8 cellular contexts compared by ENCODE assay signal in genomic region chr7:76358053-76358477, GRCh38. TPM values are rescaled to one million over a fixed set of nuclear protein-coding genes. Genes with fewer than 3 reads are reported as not detected.
DNase-seq lines count a peak whose midpoint lies in the region; ATAC-seq and TF ChIP-seq lines count a peak whose summit lies in the region.

No MANE protein-coding gene starts in this region.

- H3K9me3 Mint-ChIP-seq in IgD-negative memory B cell, result no peaks in the 10 kb centered on the region

- H3K4me1 ChIP-seq in body of pancreas, result peaks cover 47% of the 10 kb centered on the region

- intact Hi-C loops in body of pancreas (cut with DNase I), result no loop called here

- TF ChIP-seq POLR2A in body of pancreas (IDR thresholded peaks at IDR 0.05), result no peak

- DNase-seq in DMS 273 treated with DMSO at 0.1 percent for 48 hours (lab: John Stamatoyannopoulos, UW), result peak; percentile 52
- DNase-seq in T-helper 17 cell, result peak in 1 of 3 donors; percentile 27
- DNase-seq in body of pancreas, result peak; percentile 39 to 68 (median 58)
- DNase-seq in iPS-NIHi11 (ENCODE audit: low spot score), result peak; percentile 49
- DNase-seq in stimulated activated CD4-positive, alpha-beta T cell treated with anti-CD3 and anti-CD28 coated beads, Interleukin-12 subunit alpha, Interleukin-12 subunit beta, amount 100 ng/mL, for 4 hours, result peak; percentile 59
- DNase-seq in NCI-H510A treated with DMSO at 0.1 percent for 48 hours (lab: John Stamatoyannopoulos, UW), result no peak

- peak overlapping the region; percentile 86 to 89 for H3K4me3 ChIP-seq in body of pancreas

- H3K4me3 Mint-ChIP-seq in IgD-negative memory B cell, result peak overlapping the region; percentile 92 to 99 (median 98)
- peak overlapping the region; percentile 98 for H3K4me3 Mint-ChIP-seq in T-helper 17 cell

- H3K36me3 Mint-ChIP-seq in IgD-negative memory B cell, result peaks cover 3% of the 10 kb centered on the region
- peaks cover 9% of the 10 kb centered on the region for H3K36me3 Mint-ChIP-seq in T-helper 17 cell (ENCODE audit: low read depth)

- H3K9me3 ChIP-seq in T-helper 17 cell (ENCODE audit: control insufficient read depth, low read length, poor library complexity, severe bottlenecking), result no peaks in the 10 kb centered on the region
- no peaks in the 10 kb centered on the region for H3K9me3 ChIP-seq in body of pancreas

- no peaks in the 10 kb centered on the region for H3K27me3 ChIP-seq in body of pancreas

- H3K36me3 ChIP-seq in body of pancreas (replicated peaks in 1 of 2; ENCODE audit: insufficient read depth in 1 of 2, low read depth in 2 of 2), result no peaks in the 10 kb centered on the region

- H3K4me1 Mint-ChIP-seq in IgD-negative memory B cell (peaks cover 30 to 35% (median 32%) of the 10 kb centered on the region in 3 donors), T-helper 17 cell (peaks cover 23% of the 10 kb centered on the region)

- WGBS in body of pancreas, 2 donors, result 0 to 1% methylated on average over 15 to 24 of the region's 24 CpGs

- no peaks in the 10 kb centered on the region for H3K27me3 Mint-ChIP-seq in IgD-negative memory B cell
- H3K27me3 Mint-ChIP-seq in T-helper 17 cell, result no peaks in the 10 kb centered on the region

- no peak for TF ChIP-seq CTCF in body of pancreas (IDR thresholded peaks at IDR 0.05)

- ATAC-seq in GM21447 (IDR thresholded peaks at IDR 0.05; ENCODE audit: unreplicated experiment) (peak; percentile 25), T-helper 17 cell (peak; percentile 4), body of pancreas (peak; percentile 2)

- H3K27ac Mint-ChIP-seq in IgD-negative memory B cell (peak overlapping the region; percentile 87 to 98 (median 89)), T-helper 17 cell (peak overlapping the region; percentile 93)

- peak overlapping the region; percentile 97 to 100 (median 99) for H3K27ac ChIP-seq in body of pancreas

RNA-seq across cellular contexts. Expression of gene YWHAG, which starts 0.7 kb away (rescaled TPM):
- 3.5 TPM for polyA plus RNA-seq in IgD-negative memory B cell
- total RNA-seq in T-helper 17 cell, result 10 to 100 TPM; 26.0 to 32.7 TPM
- 10 to 100 TPM; 24.1 to 60.0 TPM for total RNA-seq in body of pancreas

RNA-seq across cellular contexts. Expression of gene SSC4D, which starts 51.4 kb away (rescaled TPM):
- not detected for polyA plus RNA-seq in IgD-negative memory B cell
- total RNA-seq in T-helper 17 cell (not detected), body of pancreas (1 to 10 TPM; 3.6 to 7.6 TPM)

RNA-seq across cellular contexts. Expression of gene HSPB1, which starts 55.6 kb away (rescaled TPM):
- polyA plus RNA-seq in IgD-negative memory B cell, result 76.4 TPM
- total RNA-seq in T-helper 17 cell, result 10 to 100 TPM; 25.8 to 33.2 TPM
- total RNA-seq in body of pancreas, result 100 to 1,000 TPM; 367 to 445 TPM

Comparison
In these comparisons a context has a peak if more than half of its experiments do, and no peak if none do; other contexts are left out.
1. RNA of gene HSPB1, which starts 55.6 kb away (total RNA-seq): 367 to 445 TPM in body of pancreas; 25.8 to 33.2 TPM in T-helper 17 cell; every median in the first group is over 10 times any median in the second.
2. Peak in every context shown above with its lines, with median percentiles within 50 percentile points of each other: ATAC-seq.